Comparison of ENCODE assay signal across 9 cellular contexts in the genomic region with DNA sequence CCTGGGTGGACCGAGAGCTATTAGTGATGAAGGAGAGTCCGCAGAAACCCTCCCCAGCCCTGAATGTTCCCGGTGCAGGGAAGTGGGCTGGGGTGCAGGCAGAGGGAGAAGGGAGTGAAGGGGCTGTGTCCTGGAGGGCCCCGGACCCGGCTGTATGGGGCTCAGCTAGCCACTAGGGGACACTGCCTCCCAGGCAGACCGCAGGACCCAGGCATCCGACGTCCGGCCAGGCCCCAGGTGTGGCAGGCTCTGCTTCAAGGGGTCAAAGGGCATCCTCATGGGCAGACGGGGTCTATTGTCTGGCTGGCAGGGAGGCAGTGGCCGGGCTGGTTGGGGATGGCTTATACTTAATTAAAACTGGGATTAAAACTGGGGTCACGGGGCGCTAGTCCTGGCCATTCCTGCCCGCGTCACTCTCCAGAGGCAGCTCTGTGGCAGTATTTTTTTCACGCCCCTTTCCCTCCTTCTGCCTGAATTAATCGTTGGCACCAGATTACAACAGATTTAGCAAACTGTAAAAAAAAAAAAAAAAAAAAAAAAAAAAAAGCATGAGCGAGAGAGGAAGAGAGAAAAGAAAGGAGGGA. TPM values are rescaled to one million over a fixed set of nuclear protein-coding genes. Genes with fewer than 3 reads are reported as not detected.
DNase-seq lines count a peak whose midpoint lies in the region; ATAC-seq, FAIRE-seq and TF ChIP-seq lines count a peak whose summit lies in the region.
"Had no signal": no experiment of that assay in that cellular context is flagged by ENCODE, and none has a peak within 500 bp of the region (broad histone marks: within the 10 kb centered on the region; RNA-seq: fewer than 3 reads in every experiment).

No MANE protein-coding gene starts in this region.

- no peak overlapping the region for H3K14ac ChIP-seq in H9 (ENCODE audit: insufficient read depth, low read length)

- no peaks in the 10 kb centered on the region for H3K79me2 ChIP-seq in H9 (ENCODE audit: insufficient read depth, low read length)

- H3K23me2 ChIP-seq in H9 (ENCODE audit: insufficient read length, low read depth, low read length, poor library complexity, severe bottlenecking), result peaks cover 8% of the 10 kb centered on the region

- no peak overlapping the region for H2BK12ac ChIP-seq in H9 (ENCODE audit: insufficient read length, low read depth, low read length)

- no CpG with 5 or more reads among the region's 18 CpGs for WGBS in H9 (ENCODE audit: extremely low coverage, insufficient read length, low lambda C conversion rate)
- WGBS in esophagus squamous epithelium, 2 donors, result 70 to 72% methylated on average over 7 to 8 of the region's 18 CpGs

- H3K9me3 ChIP-seq in H9 (ENCODE audit: control insufficient read depth, low read depth, low read length) (no peaks in the 10 kb centered on the region), RWPE2 (ENCODE audit: severe bottlenecking) (no peaks in the 10 kb centered on the region), esophagus squamous epithelium (no peaks in the 10 kb centered on the region)

- H3K27ac ChIP-seq in H9 (ENCODE audit: insufficient read length, low read depth, low read length), result no peak overlapping the region
- H3K27ac ChIP-seq in RWPE2 (ENCODE audit: poor library complexity, severe bottlenecking), result no peak overlapping the region
- H3K27ac ChIP-seq in esophagus squamous epithelium, result no peak overlapping the region

- no peak overlapping the region for H2BK15ac ChIP-seq in H9 (ENCODE audit: low read depth, low read length)

- no peak overlapping the region for H4K91ac ChIP-seq in H9 (ENCODE audit: insufficient read length, low read depth, low read length)

- H3K27me3 Mint-ChIP-seq in H9 (ENCODE audit: low read depth), result peaks cover 92% of the 10 kb centered on the region

- H3K36me3 ChIP-seq in RWPE2 (ENCODE audit: low read depth), result no peaks in the 10 kb centered on the region
- H3K36me3 ChIP-seq in esophagus squamous epithelium, result no peaks in the 10 kb centered on the region

- H3K9me3 Mint-ChIP-seq in H9, result no peaks in the 10 kb centered on the region; a peak in 1 of 5 replicates

- no peak for ATAC-seq in RWPE2 (ENCODE audit: low read depth)
- ATAC-seq in HG02938 (IDR thresholded peaks at IDR 0.05; ENCODE audit: unreplicated experiment), result no peak
- ATAC-seq in HG02642 (IDR thresholded peaks at IDR 0.05; ENCODE audit: poor library complexity, unreplicated experiment), result no peak

- H4K20me1 ChIP-seq in H9 (ENCODE audit: control insufficient read depth, insufficient read depth, insufficient read length), result peaks cover 2% of the 10 kb centered on the region

- H3K79me1 ChIP-seq in H9 (ENCODE audit: insufficient read depth, low read depth, low read length, poor library complexity, severe bottlenecking), result no peaks in the 10 kb centered on the region

- no peak overlapping the region for H3K9ac ChIP-seq in H9 (ENCODE audit: extremely low read depth, insufficient read length, low read length)

- H2AK5ac ChIP-seq in H9 (ENCODE audit: insufficient read length, low read length), result no peak overlapping the region

- H4K5ac ChIP-seq in H9 (ENCODE audit: insufficient read length, low read depth, low read length), result no peak overlapping the region

- H4K8ac ChIP-seq in H9 (replicated peaks; ENCODE audit: insufficient read length, low read depth, low read length), result no peak overlapping the region

- no peak overlapping the region for H3K18ac ChIP-seq in H9 (ENCODE audit: insufficient read length, low read depth, low read length)

- H3K4me2 ChIP-seq in H9 (ENCODE audit: insufficient read depth, insufficient read length, low read length), result no peak overlapping the region

- H3K36me3 Mint-ChIP-seq in H9 (ENCODE audit: insufficient read depth in 1 of 3, low read depth in 3 of 3), result no peaks in the 10 kb centered on the region; a peak in 1 of 7 replicates

- H3K23ac ChIP-seq in H9 (ENCODE audit: insufficient read length, low read depth, low read length), result no peak overlapping the region

- no peak overlapping the region for H3K4ac ChIP-seq in H9 (ENCODE audit: low read depth, low read length)

- no peak overlapping the region for H2BK20ac ChIP-seq in H9 (ENCODE audit: low read depth, low read length, poor library complexity, severe bottlenecking)

- no peak overlapping the region for H3T11ph ChIP-seq in H9 (ENCODE audit: low read length)

- H3K4me3 ChIP-seq in RWPE2 (ENCODE audit: severe bottlenecking) (no peak overlapping the region), fibroblast of villous mesenchyme (ENCODE audit: low read depth, low read length) (no peak overlapping the region), retinal pigment epithelial cell (ENCODE audit: low read length) (no peak overlapping the region), esophagus squamous epithelium (no peak overlapping the region)

- no peak overlapping the region for H2AFZ ChIP-seq in H9 (ENCODE audit: low read length)

- no peak overlapping the region for H2BK120ac ChIP-seq in H9 (ENCODE audit: low read depth, low read length, poor library complexity, severe bottlenecking)

- FAIRE-seq in GM19239 (lab: Jason Lieb, UNC), result no peak

- no peak overlapping the region for H3K56ac ChIP-seq in H9 (ENCODE audit: insufficient read length, low read depth, low read length)

- peaks cover 5 to 12% of the 10 kb centered on the region in 2 experiments for H3K4me1 Mint-ChIP-seq in H9

- peaks cover 32% of the 10 kb centered on the region for H3K27me3 ChIP-seq in H9 (ENCODE audit: insufficient read depth, low read length)
- peaks cover 13% of the 10 kb centered on the region for H3K27me3 ChIP-seq in RWPE2 (ENCODE audit: insufficient read depth, poor library complexity, severe bottlenecking)
- H3K27me3 ChIP-seq in esophagus squamous epithelium, result peaks cover 0 to 27% (median 5%) of the 10 kb centered on the region in 4 donors

- H3K27ac Mint-ChIP-seq in H9, result no peak overlapping the region

- no peak for TF ChIP-seq POLR2A in esophagus squamous epithelium (IDR thresholded peaks at IDR 0.05)

- intact Hi-C loops in esophagus squamous epithelium (cut with DNase I), result no loop called here

- no peak overlapping the region for H3K4me3 Mint-ChIP-seq in H9

- TF ChIP-seq CTCF in H9 (conservative IDR thresholded peaks at IDR 0.05), result peak; percentile 80
- TF ChIP-seq CTCF in RWPE2 (IDR thresholded peaks at IDR 0.05; ENCODE audit: poor library complexity, severe bottlenecking), result peak; percentile 24
- TF ChIP-seq CTCF in fibroblast of villous mesenchyme (IDR thresholded peaks at IDR 0.05; ENCODE audit: insufficient read depth, low read depth, low read length), result peak; percentile 60
- peak; percentile 73 for TF ChIP-seq CTCF in retinal pigment epithelial cell (conservative IDR thresholded peaks at IDR 0.05; ENCODE audit: low read depth, low read length)
- TF ChIP-seq CTCF in esophagus squamous epithelium (IDR thresholded peaks at IDR 0.05), result peak in 1 of 6 experiments; percentile 31

- no peak overlapping the region for H2BK5ac ChIP-seq in H9 (ENCODE audit: insufficient read length, low read length)

- DNase-seq in H9 (peak; percentile 72), RWPE2 (ENCODE audit: low spot score) (no peak), fibroblast of villous mesenchyme (ENCODE audit: low read depth) (no peak), retinal pigment epithelial cell (ENCODE audit: low read depth) (peak; percentile 48), GM19239 (ENCODE audit: insufficient read length, low spot score) (no peak), esophagus squamous epithelium (lab: John Stamatoyannopoulos, UW) (no peak)
- DNase-seq: activated CD8-positive, alpha-beta memory T cell treated with anti-CD3 and anti-CD28 coated beads, Interleukin-2, amount 50 U/mL, for 4 hours had no signal

- H3K4me1 ChIP-seq in H9 (ENCODE audit: insufficient read depth, low read length), result no peaks in the 10 kb centered on the region
- H3K4me1 ChIP-seq in RWPE2 (ENCODE audit: insufficient read depth, poor library complexity, severe bottlenecking), result no peaks in the 10 kb centered on the region
- H3K4me1 ChIP-seq in esophagus squamous epithelium, result peaks cover 9 to 15% (median 14%) of the 10 kb centered on the region in 3 donors

RNA-seq across cellular contexts. Expression of gene FLRT1, which starts 5.0 kb away (rescaled TPM):
- total RNA-seq in H9 (2021) (0.24 and 0.31 TPM in 2 replicates), fibroblast of villous mesenchyme (under 0.01 TPM in 2 replicates), esophagus squamous epithelium (under 1 TPM in 3 of 4 donors, not detected in 1; 0.06 to 0.19 (median 0.08) TPM)

RNA-seq across cellular contexts. Expression of gene OTUB1, which starts 54.5 kb away (rescaled TPM):
- total RNA-seq in H9 (2021) (114 TPM in 2 replicates), fibroblast of villous mesenchyme (36.4 and 38.0 TPM in 2 replicates), esophagus squamous epithelium (10 to 100 TPM; 82.0 to 97.3 (median 89.7) TPM)

Comparison
In these comparisons a context has a peak if more than half of its experiments do, and no peak if none do; other contexts are left out.
1. DNase-seq: peak in H9 (single experiment) and retinal pigment epithelial cell (single experiment); none in RWPE2 (single experiment), fibroblast of villous mesenchyme (single experiment), GM19239 (single experiment) and esophagus squamous epithelium (single experiment).